ENCODE assay signal across 8 cellular contexts in genomic region chr16:22188595-22189442, GRCh38. TPM values are rescaled to one million over a fixed set of nuclear protein-coding genes. Genes with fewer than 3 reads are reported as not detected.
DNase-seq lines count a peak whose midpoint lies in the region; ATAC-seq and TF ChIP-seq lines count a peak whose summit lies in the region.

No MANE protein-coding gene starts in this region.

- DNase-seq in DMS153 treated with DMSO at 0.1 percent for 48 hours (lab: John Stamatoyannopoulos, UW; ENCODE audit: unreplicated experiment) (peak; percentile 80), Kasumi-1 (lab: John Stamatoyannopoulos, UW) (peak; percentile 61 to 66), RKO (ENCODE audit: low spot score) (peak; percentile 86), fibroblast of the aortic adventitia (ENCODE audit: low read depth) (peak; percentile 97), non-pigmented ciliary epithelial cell (ENCODE audit: low read depth) (peak; percentile 61), thyroid gland (peak; percentile 67 to 75)
- DNase-seq in activated T-helper 9 cell treated with anti-CD3 and anti-CD28 coated beads, Interleukin-2, amount 50 U/mL, for 16 hours (ENCODE audit: low read depth) = peak; percentile 39

- ATAC-seq in GM18867 (IDR thresholded peaks at IDR 0.05; ENCODE audit: unreplicated experiment) = no peak

- TF ChIP-seq CTCF in fibroblast of the aortic adventitia (IDR thresholded peaks at IDR 0.05; ENCODE audit: insufficient read depth, low read length) = peak; percentile 87
- TF ChIP-seq CTCF in thyroid gland (IDR thresholded peaks at IDR 0.05) = peak; percentile 45 to 94 (median 88)

- TF ChIP-seq POLR2A in thyroid gland (IDR thresholded peaks at IDR 0.05) = no peak

- peak overlapping the region; percentile 64 to 98 (median 91) for H3K27ac ChIP-seq in thyroid gland

- intact Hi-C loops in thyroid gland (cut with DNase I) = loop anchor here (5.0 to 10.0 kb wide), 2 partner anchors 94 to 187 kb away; partner anchors contain the start of genes PDZD9 and VWA3A

- no peaks in the 10 kb centered on the region for H3K9me3 ChIP-seq in thyroid gland

- H3K36me3 ChIP-seq in thyroid gland = no peaks in the 10 kb centered on the region

- no peaks in the 10 kb centered on the region for H3K27me3 ChIP-seq in thyroid gland

- peaks cover 20 to 28% of the 10 kb centered on the region in 2 donors for H3K4me1 ChIP-seq in thyroid gland

- 30 to 36% methylated on average over 8 of the region's 8 CpGs for WGBS in thyroid gland, 2 donors

- H3K4me3 ChIP-seq in fibroblast of the aortic adventitia (ENCODE audit: low read depth, low read length) (no peak overlapping the region), thyroid gland (replicated peaks in 1 of 3) (no peak overlapping the region)

RNA-seq across cellular contexts. Expression of gene EEF2K, which starts 17.3 kb away (rescaled TPM):
- 34.4 and 57.3 TPM in 2 replicates for total RNA-seq in fibroblast of the aortic adventitia (ENCODE audit: low replicate concordance)
- total RNA-seq in thyroid gland = 10 to 100 TPM; 15.6 to 21.3 (median 19.9) TPM

RNA-seq across cellular contexts. Expression of gene SDR42E2, which starts 26.5 kb away (rescaled TPM):
- not detected in 2 replicates for total RNA-seq in fibroblast of the aortic adventitia (ENCODE audit: low replicate concordance)
- total RNA-seq in thyroid gland = not detected

Comparison
In these comparisons a context has a peak if more than half of its experiments do, and no peak if none do; other contexts are left out.
1. DNase-seq: peak in every context shown above with its lines; median percentile 97 in fibroblast of the aortic adventitia; 86 in RKO; 80 in DMS153 treated with DMSO at 0.1 percent for 48 hours; 71 in thyroid gland; 64 in Kasumi-1; 61 in non-pigmented ciliary epithelial cell; 39 in activated T-helper 9 cell treated with anti-CD3 and anti-CD28 coated beads, Interleukin-2, amount 50 U/mL, for 16 hours.